Comparison of ENCODE assay signal across 1 cellular context in the genomic region with DNA sequence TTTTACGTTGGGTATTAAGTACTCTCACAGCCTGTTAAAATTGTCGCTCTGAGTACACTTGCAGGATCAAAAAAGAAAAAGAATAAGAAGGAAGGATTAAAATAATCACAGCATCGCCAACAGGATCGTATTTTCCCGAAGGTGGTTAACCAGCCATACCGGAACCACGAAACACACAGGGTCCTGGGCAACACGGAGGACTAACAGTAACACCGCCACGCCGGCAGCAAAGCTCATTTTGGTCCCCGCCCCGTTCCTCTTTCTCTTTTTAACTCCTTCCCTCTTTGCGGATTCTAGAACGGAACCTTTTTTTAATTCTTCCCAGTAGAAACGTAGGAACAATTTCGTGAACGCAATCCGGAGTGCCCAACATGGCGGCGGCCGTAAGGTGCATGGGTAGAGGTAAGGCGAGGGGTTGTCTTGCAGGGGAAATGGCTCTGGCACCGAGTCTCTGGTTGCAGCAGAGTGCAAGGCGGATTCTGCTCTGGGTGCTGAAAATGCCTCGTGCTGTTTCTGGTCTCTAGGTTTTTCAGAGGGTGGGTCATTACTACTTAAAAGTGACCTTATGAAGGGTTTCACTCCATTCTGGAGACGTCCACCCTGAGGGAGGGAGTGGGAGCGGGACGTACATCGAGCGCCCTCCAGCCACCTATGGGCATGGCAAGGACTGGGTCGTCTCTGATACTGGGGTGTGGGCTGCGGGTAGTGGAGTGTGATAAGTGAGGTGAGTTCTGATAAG.
TF ChIP-seq lines count a peak whose summit lies in the region.

A gene (plus strand): TSS at position 353 of the 739 bp plus-strand sequence. CDS start 19 bp downstream, at position 372.

TF ChIP-seq in K562, 482 proteins besides CTCF, POLR2A, EP300 and RAD21 (continued from another document and continues in another):
- TF ChIP-seq, protein P1, sequence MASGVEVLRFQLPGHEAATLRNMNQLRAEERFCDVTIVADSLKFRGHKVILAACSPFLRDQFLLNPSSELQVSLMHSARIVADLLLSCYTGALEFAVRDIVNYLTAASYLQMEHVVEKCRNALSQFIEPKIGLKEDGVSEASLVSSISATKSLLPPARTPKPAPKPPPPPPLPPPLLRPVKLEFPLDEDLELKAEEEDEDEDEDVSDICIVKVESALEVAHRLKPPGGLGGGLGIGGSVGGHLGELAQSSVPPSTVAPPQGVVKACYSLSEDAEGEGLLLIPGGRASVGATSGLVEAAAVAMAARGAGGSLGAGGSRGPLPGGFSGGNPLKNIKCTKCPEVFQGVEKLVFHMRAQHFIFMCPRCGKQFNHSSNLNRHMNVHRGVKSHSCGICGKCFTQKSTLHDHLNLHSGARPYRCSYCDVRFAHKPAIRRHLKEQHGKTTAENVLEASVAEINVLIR (CRISPR knock-in tag; IDR thresholded peaks at IDR 0.05), result peak; percentile 55; the same call in 1 of the 2 replicates
- no peak for TF ChIP-seq ZNF551 (CRISPR knock-in tag; IDR thresholded peaks at IDR 0.05)
- TF ChIP-seq MED1 (CRISPR knock-in tag; IDR thresholded peaks at IDR 0.05; ENCODE audit: borderline replicate concordance), result no peak
- TF ChIP-seq, protein P2, sequence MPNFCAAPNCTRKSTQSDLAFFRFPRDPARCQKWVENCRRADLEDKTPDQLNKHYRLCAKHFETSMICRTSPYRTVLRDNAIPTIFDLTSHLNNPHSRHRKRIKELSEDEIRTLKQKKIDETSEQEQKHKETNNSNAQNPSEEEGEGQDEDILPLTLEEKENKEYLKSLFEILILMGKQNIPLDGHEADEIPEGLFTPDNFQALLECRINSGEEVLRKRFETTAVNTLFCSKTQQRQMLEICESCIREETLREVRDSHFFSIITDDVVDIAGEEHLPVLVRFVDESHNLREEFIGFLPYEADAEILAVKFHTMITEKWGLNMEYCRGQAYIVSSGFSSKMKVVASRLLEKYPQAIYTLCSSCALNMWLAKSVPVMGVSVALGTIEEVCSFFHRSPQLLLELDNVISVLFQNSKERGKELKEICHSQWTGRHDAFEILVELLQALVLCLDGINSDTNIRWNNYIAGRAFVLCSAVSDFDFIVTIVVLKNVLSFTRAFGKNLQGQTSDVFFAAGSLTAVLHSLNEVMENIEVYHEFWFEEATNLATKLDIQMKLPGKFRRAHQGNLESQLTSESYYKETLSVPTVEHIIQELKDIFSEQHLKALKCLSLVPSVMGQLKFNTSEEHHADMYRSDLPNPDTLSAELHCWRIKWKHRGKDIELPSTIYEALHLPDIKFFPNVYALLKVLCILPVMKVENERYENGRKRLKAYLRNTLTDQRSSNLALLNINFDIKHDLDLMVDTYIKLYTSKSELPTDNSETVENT (CRISPR knock-in tag; IDR thresholded peaks at IDR 0.05), result no peak
- no peak for TF ChIP-seq ILK (tag; IDR thresholded peaks at IDR 0.05; ENCODE audit: borderline replicate concordance, low read depth)
- TF ChIP-seq ZNF561 (CRISPR knock-in tag; conservative IDR thresholded peaks at IDR 0.05), result no peak
- no peak for TF ChIP-seq MEIS2 (IDR thresholded peaks at IDR 0.05; ENCODE audit: partially characterized antibody)
- no peak for TF ChIP-seq ZNF436 (CRISPR knock-in tag; IDR thresholded peaks at IDR 0.05)
- no peak for TF ChIP-seq RFX1 (IDR thresholded peaks at IDR 0.05)
- no peak for TF ChIP-seq U2AF2 (optimal IDR thresholded peaks at IDR 0.05; ENCODE audit: low read depth, low read length)
- TF ChIP-seq FIP1L1 (IDR thresholded peaks at IDR 0.05; ENCODE audit: low read depth, low read length, poor library complexity, severe bottlenecking), result no peak
- TF ChIP-seq SNRNP70 (optimal IDR thresholded peaks at IDR 0.05; ENCODE audit: low read depth, low read length), result no peak
- TF ChIP-seq NFRKB (IDR thresholded peaks at IDR 0.05; ENCODE audit: low read depth), result peak; percentile 99
- peak; percentile 94 for TF ChIP-seq SPI1 (IDR thresholded peaks at IDR 0.05; ENCODE audit: borderline replicate concordance, low read depth, low read length)
- peak; percentile 90; the same call in 1 of the 2 replicates for TF ChIP-seq GTF2F1 (IDR thresholded peaks at IDR 0.05; ENCODE audit: low read depth, low read length)
- peak; percentile 85; the same call in 1 of the 2 replicates for TF ChIP-seq JUN (IDR thresholded peaks at IDR 0.05; ENCODE audit: borderline replicate concordance, low read depth, low read length)
- TF ChIP-seq JUN (CRISPR knock-in tag; IDR thresholded peaks at IDR 0.05; ENCODE audit: borderline replicate concordance), result no peak
- TF ChIP-seq CBX8 (IDR thresholded peaks at IDR 0.05; ENCODE audit: borderline replicate concordance, extremely low read depth, low read depth, low read length, poor library complexity, severe bottlenecking), result no peak
- TF ChIP-seq HEY1 (CRISPR knock-in tag; IDR thresholded peaks at IDR 0.05; ENCODE audit: borderline replicate concordance), result no peak
- TF ChIP-seq ZNF780A (CRISPR knock-in tag; IDR thresholded peaks at IDR 0.05), result no peak
- TF ChIP-seq, protein P3, sequence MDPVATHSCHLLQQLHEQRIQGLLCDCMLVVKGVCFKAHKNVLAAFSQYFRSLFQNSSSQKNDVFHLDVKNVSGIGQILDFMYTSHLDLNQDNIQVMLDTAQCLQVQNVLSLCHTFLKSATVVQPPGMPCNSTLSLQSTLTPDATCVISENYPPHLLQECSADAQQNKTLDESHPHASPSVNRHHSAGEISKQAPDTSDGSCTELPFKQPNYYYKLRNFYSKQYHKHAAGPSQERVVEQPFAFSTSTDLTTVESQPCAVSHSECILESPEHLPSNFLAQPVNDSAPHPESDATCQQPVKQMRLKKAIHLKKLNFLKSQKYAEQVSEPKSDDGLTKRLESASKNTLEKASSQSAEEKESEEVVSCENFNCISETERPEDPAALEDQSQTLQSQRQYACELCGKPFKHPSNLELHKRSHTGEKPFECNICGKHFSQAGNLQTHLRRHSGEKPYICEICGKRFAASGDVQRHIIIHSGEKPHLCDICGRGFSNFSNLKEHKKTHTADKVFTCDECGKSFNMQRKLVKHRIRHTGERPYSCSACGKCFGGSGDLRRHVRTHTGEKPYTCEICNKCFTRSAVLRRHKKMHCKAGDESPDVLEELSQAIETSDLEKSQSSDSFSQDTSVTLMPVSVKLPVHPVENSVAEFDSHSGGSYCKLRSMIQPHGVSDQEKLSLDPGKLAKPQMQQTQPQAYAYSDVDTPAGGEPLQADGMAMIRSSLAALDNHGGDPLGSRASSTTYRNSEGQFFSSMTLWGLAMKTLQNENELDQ (CRISPR knock-in tag; IDR thresholded peaks at IDR 0.05; ENCODE audit: borderline replicate concordance), result no peak
- no peak for TF ChIP-seq ZNF778 (CRISPR knock-in tag; IDR thresholded peaks at IDR 0.05)
- no peak for TF ChIP-seq ZNF707 (CRISPR knock-in tag; conservative IDR thresholded peaks at IDR 0.05)
- no peak for TF ChIP-seq CHCHD3 (CRISPR knock-in tag; IDR thresholded peaks at IDR 0.05)
- TF ChIP-seq, protein P4, sequence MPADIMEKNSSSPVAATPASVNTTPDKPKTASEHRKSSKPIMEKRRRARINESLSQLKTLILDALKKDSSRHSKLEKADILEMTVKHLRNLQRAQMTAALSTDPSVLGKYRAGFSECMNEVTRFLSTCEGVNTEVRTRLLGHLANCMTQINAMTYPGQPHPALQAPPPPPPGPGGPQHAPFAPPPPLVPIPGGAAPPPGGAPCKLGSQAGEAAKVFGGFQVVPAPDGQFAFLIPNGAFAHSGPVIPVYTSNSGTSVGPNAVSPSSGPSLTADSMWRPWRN (IDR thresholded peaks at IDR 0.05; ENCODE audit: low read depth), result 0 out of 2 replicates have a peak, but pooled peaks have one; percentile 22
- TF ChIP-seq ZNF766 (CRISPR knock-in tag; conservative IDR thresholded peaks at IDR 0.05), result peak; percentile 74; the same call in 1 of the 2 replicates
- TF ChIP-seq, protein P5, sequence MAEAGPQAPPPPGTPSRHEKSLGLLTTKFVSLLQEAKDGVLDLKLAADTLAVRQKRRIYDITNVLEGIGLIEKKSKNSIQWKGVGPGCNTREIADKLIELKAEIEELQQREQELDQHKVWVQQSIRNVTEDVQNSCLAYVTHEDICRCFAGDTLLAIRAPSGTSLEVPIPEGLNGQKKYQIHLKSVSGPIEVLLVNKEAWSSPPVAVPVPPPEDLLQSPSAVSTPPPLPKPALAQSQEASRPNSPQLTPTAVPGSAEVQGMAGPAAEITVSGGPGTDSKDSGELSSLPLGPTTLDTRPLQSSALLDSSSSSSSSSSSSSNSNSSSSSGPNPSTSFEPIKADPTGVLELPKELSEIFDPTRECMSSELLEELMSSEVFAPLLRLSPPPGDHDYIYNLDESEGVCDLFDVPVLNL (CRISPR knock-in tag; IDR thresholded peaks at IDR 0.05; ENCODE audit: low read depth), result no peak
- TF ChIP-seq, protein P6, sequence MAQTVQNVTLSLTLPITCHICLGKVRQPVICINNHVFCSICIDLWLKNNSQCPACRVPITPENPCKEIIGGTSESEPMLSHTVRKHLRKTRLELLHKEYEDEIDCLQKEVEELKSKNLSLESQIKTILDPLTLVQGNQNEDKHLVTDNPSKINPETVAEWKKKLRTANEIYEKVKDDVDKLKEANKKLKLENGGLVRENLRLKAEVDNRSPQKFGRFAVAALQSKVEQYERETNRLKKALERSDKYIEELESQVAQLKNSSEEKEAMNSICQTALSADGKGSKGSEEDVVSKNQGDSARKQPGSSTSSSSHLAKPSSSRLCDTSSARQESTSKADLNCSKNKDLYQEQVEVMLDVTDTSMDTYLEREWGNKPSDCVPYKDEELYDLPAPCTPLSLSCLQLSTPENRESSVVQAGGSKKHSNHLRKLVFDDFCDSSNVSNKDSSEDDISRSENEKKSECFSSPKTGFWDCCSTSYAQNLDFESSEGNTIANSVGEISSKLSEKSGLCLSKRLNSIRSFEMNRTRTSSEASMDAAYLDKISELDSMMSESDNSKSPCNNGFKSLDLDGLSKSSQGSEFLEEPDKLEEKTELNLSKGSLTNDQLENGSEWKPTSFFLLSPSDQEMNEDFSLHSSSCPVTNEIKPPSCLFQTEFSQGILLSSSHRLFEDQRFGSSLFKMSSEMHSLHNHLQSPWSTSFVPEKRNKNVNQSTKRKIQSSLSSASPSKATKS (CRISPR knock-in tag; IDR thresholded peaks at IDR 0.05), result no peak
- TF ChIP-seq MTA2 (IDR thresholded peaks at IDR 0.05; ENCODE audit: low read depth), result no peak
- no peak for TF ChIP-seq ZNF324 (CRISPR knock-in tag; IDR thresholded peaks at IDR 0.05)
- no peak for TF ChIP-seq ETV6 (IDR thresholded peaks at IDR 0.05; ENCODE audit: borderline replicate concordance in 1 of 2, low read depth in 2 of 2, low read length in 1 of 2)
- no peak for TF ChIP-seq ETV6 (CRISPR knock-in tag; IDR thresholded peaks at IDR 0.05; ENCODE audit: borderline replicate concordance)
- peak; percentile 24; the same call in 1 of the 2 replicates for TF ChIP-seq NFE2 (IDR thresholded peaks at IDR 0.05; ENCODE audit: low read depth)
- TF ChIP-seq, protein P7, sequence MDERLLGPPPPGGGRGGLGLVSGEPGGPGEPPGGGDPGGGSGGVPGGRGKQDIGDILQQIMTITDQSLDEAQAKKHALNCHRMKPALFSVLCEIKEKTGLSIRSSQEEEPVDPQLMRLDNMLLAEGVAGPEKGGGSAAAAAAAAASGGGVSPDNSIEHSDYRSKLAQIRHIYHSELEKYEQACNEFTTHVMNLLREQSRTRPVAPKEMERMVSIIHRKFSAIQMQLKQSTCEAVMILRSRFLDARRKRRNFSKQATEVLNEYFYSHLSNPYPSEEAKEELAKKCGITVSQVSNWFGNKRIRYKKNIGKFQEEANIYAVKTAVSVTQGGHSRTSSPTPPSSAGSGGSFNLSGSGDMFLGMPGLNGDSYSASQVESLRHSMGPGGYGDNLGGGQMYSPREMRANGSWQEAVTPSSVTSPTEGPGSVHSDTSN (CRISPR knock-in tag; IDR thresholded peaks at IDR 0.05; ENCODE audit: low read depth), result no peak
- TF ChIP-seq, protein P7 (tag; conservative IDR thresholded peaks at IDR 0.05; ENCODE audit: low read depth), result no peak
- TF ChIP-seq, protein P8, sequence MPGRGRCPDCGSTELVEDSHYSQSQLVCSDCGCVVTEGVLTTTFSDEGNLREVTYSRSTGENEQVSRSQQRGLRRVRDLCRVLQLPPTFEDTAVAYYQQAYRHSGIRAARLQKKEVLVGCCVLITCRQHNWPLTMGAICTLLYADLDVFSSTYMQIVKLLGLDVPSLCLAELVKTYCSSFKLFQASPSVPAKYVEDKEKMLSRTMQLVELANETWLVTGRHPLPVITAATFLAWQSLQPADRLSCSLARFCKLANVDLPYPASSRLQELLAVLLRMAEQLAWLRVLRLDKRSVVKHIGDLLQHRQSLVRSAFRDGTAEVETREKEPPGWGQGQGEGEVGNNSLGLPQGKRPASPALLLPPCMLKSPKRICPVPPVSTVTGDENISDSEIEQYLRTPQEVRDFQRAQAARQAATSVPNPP (IDR thresholded peaks at IDR 0.05; ENCODE audit: borderline replicate concordance, insufficient read depth, insufficient read length), result no peak
- TF ChIP-seq, protein P9, sequence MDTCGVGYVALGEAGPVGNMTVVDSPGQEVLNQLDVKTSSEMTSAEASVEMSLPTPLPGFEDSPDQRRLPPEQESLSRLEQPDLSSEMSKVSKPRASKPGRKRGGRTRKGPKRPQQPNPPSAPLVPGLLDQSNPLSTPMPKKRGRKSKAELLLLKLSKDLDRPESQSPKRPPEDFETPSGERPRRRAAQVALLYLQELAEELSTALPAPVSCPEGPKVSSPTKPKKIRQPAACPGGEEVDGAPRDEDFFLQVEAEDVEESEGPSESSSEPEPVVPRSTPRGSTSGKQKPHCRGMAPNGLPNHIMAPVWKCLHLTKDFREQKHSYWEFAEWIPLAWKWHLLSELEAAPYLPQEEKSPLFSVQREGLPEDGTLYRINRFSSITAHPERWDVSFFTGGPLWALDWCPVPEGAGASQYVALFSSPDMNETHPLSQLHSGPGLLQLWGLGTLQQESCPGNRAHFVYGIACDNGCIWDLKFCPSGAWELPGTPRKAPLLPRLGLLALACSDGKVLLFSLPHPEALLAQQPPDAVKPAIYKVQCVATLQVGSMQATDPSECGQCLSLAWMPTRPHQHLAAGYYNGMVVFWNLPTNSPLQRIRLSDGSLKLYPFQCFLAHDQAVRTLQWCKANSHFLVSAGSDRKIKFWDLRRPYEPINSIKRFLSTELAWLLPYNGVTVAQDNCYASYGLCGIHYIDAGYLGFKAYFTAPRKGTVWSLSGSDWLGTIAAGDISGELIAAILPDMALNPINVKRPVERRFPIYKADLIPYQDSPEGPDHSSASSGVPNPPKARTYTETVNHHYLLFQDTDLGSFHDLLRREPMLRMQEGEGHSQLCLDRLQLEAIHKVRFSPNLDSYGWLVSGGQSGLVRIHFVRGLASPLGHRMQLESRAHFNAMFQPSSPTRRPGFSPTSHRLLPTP (IDR thresholded peaks at IDR 0.05; ENCODE audit: borderline replicate concordance, extremely low read depth, insufficient read length), result no peak
- TF ChIP-seq, protein P10, sequence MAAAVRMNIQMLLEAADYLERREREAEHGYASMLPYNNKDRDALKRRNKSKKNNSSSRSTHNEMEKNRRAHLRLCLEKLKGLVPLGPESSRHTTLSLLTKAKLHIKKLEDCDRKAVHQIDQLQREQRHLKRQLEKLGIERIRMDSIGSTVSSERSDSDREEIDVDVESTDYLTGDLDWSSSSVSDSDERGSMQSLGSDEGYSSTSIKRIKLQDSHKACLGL (CRISPR knock-in tag; IDR thresholded peaks at IDR 0.05; ENCODE audit: borderline replicate concordance, poor library complexity, severe bottlenecking), result peak; percentile 93
- peak; percentile 92 for TF ChIP-seq POLR2AphosphoS5 (IDR thresholded peaks at IDR 0.05; ENCODE audit: control insufficient read depth, insufficient read depth, low read depth, low read length)
- TF ChIP-seq POLR2B (IDR thresholded peaks at IDR 0.05; ENCODE audit: low read depth, partially characterized antibody), result peak; percentile 86
- TF ChIP-seq SNIP1 (IDR thresholded peaks at IDR 0.05; ENCODE audit: low read depth), result 0 out of 2 replicates have a peak, but pooled peaks have one; percentile 49
